In genomic region chr6:80607814-80608391, GRCh38 we compare ENCODE assay signal across 12 cellular contexts.
DNase-seq lines count a peak whose midpoint lies in the region; ATAC-seq and TF ChIP-seq lines count a peak whose summit lies in the region.
"Had no signal": no experiment of that assay in that cellular context is flagged by ENCODE, and none has a peak within 500 bp of the region (broad histone marks: within the 10 kb centered on the region; RNA-seq: fewer than 3 reads in every experiment).

No MANE protein-coding gene starts in this region.

- no TSS peak for BruUV-seq in Caco-2 (replicated peaks; lab: Mats Ljungman, UMichigan)

- CTCF ChIA-PET in Caco-2 (lab: Charles Lee), result no interaction called here

- H3K4me1 Mint-ChIP-seq in osteocyte (ENCODE audit: unreplicated experiment), result peaks cover 34% of the 10 kb centered on the region
- H3K4me1 Mint-ChIP-seq in Caco-2 (ENCODE audit: low read depth, unreplicated experiment), result no peaks in the 10 kb centered on the region
- H3K4me1 Mint-ChIP-seq: stimulated activated memory B cell treated with anti-CD40 and anti-IgM and Interleukin-4, amounts not matched to agents 10 μg/mL and 1 μg/mL and 100 μg/mL, for 72 hours had no signal

- H3K27me3 ChIP-seq in Caco-2 (replicated peaks; ENCODE audit: control insufficient read depth, insufficient read depth, low read length), result no peaks in the 10 kb centered on the region
- H3K27me3 ChIP-seq: colonic mucosa had no signal

- no peaks in the 10 kb centered on the region for H3K9me3 ChIP-seq in Caco-2
- H3K9me3 ChIP-seq: colonic mucosa had no signal

- H3K4me1 ChIP-seq in Caco-2, result no peaks in the 10 kb centered on the region
- H3K4me1 ChIP-seq: colonic mucosa had no signal

- H3K36me3 Mint-ChIP-seq in osteocyte (ENCODE audit: unreplicated experiment) (no peaks in the 10 kb centered on the region), Caco-2 (ENCODE audit: insufficient read depth, unreplicated experiment) (no peaks in the 10 kb centered on the region)
- H3K36me3 Mint-ChIP-seq: stimulated activated memory B cell treated with anti-CD40 and anti-IgM and Interleukin-4, amounts not matched to agents 10 μg/mL and 1 μg/mL and 100 μg/mL, for 72 hours had no signal

- peaks cover 16% of the 10 kb centered on the region for H3K27me3 Mint-ChIP-seq in osteocyte (ENCODE audit: unreplicated experiment)
- peaks cover 10% of the 10 kb centered on the region for H3K27me3 Mint-ChIP-seq in Caco-2 (ENCODE audit: insufficient read depth, unreplicated experiment)
- H3K27me3 Mint-ChIP-seq: stimulated activated memory B cell treated with anti-CD40 and anti-IgM and Interleukin-4, amounts not matched to agents 10 μg/mL and 1 μg/mL and 100 μg/mL, for 72 hours had no signal

- DNase-seq in EL, result peak; percentile 90
- DNase-seq in RPMI7951 (ENCODE audit: low read depth), result peak; percentile 81
- peak; percentile 73 for DNase-seq in fibroblast of the conjunctiva (ENCODE audit: low read depth)
- no peak for DNase-seq in osteocyte (ENCODE audit: extremely low spot score, unreplicated experiment)
- DNase-seq in NCI-H526 treated with DMSO at 0.1 percent for 48 hours (lab: John Stamatoyannopoulos, UW), result no peak
- DNase-seq in Caco-2, result no peak
- DNase-seq: activated CD4-positive, CD25-positive, alpha-beta regulatory T cell treated with anti-CD3 and anti-CD28 coated beads, Interleukin-2, amount 50 U/mL, for 72 hours; colonic mucosa; NCI-H187 had no signal

- TF ChIP-seq CTCF in osteocyte (IDR thresholded peaks at IDR 0.05) (no peak), Caco-2 (IDR thresholded peaks at IDR 0.05; ENCODE audit: insufficient read depth in 1 of 2, low read depth in 1 of 2, low read length in 1 of 2, severe bottlenecking in 1 of 2, unreplicated experiment in 1 of 2) (no peak)

- H3K4me3 Mint-ChIP-seq in osteocyte (ENCODE audit: unreplicated experiment), result no peak overlapping the region
- H3K4me3 Mint-ChIP-seq in Caco-2 (ENCODE audit: unreplicated experiment), result no peak overlapping the region
- H3K4me3 Mint-ChIP-seq: stimulated activated memory B cell treated with anti-CD40 and anti-IgM and Interleukin-4, amounts not matched to agents 10 μg/mL and 1 μg/mL and 100 μg/mL, for 72 hours had no signal

- ATAC-seq in HG02885 (IDR thresholded peaks at IDR 0.05; ENCODE audit: poor library complexity, unreplicated experiment) (no peak), HG03175 (IDR thresholded peaks at IDR 0.05; ENCODE audit: unreplicated experiment) (no peak)
- ATAC-seq: stimulated activated memory B cell treated with anti-CD40 and anti-IgM and Interleukin-4, amounts not matched to agents 10 μg/mL and 1 μg/mL and 100 μg/mL, for 72 hours had no signal

- no peaks in the 10 kb centered on the region for H3K36me3 ChIP-seq in Caco-2 (ENCODE audit: control insufficient read depth, insufficient read depth, low read length)
- H3K36me3 ChIP-seq: colonic mucosa had no signal

- intact Hi-C loops in Caco-2 (cut with micrococcal nuclease; ENCODE audit: unreplicated experiment), result loop anchor here (5.0 kb wide), 1 partner anchor 1144 kb away; the partner anchor contains the start of gene TENT5A

- H3K27ac Mint-ChIP-seq in osteocyte (ENCODE audit: unreplicated experiment) (peak overlapping the region; percentile 80), Caco-2 (ENCODE audit: unreplicated experiment) (no peak overlapping the region)
- H3K27ac Mint-ChIP-seq: stimulated activated memory B cell treated with anti-CD40 and anti-IgM and Interleukin-4, amounts not matched to agents 10 μg/mL and 1 μg/mL and 100 μg/mL, for 72 hours had no signal

- H3K9me3 Mint-ChIP-seq in osteocyte (ENCODE audit: unreplicated experiment) (peaks cover 2% of the 10 kb centered on the region), Caco-2 (ENCODE audit: unreplicated experiment) (peaks cover under 1% of the 10 kb centered on the region)
- H3K9me3 Mint-ChIP-seq: stimulated activated memory B cell treated with anti-CD40 and anti-IgM and Interleukin-4, amounts not matched to agents 10 μg/mL and 1 μg/mL and 100 μg/mL, for 72 hours had no signal

- no peak overlapping the region for H3K4me3 ChIP-seq in Caco-2 (ENCODE audit: low read depth, low read length)
- H3K4me3 ChIP-seq: colonic mucosa had no signal

- POLR2A ChIA-PET in Caco-2 (lab: Charles Lee), result no interaction called here

Comparison
In these comparisons a context has a peak if more than half of its experiments do, and no peak if none do; other contexts are left out.
1. DNase-seq: peak in EL (single experiment), RPMI7951 (single experiment) and fibroblast of the conjunctiva (single experiment); none in osteocyte (single experiment), NCI-H526 treated with DMSO at 0.1 percent for 48 hours (single experiment) and Caco-2 (0 of 2).